8 cellular contexts compared by ENCODE assay signal in genomic region chr1:209565759-209566678, GRCh38. TPM values are rescaled to one million over a fixed set of nuclear protein-coding genes. Genes with fewer than 3 reads are reported as not detected.
A peak's percentile ranks its signal among the peaks of the same experiment; 100 is the strongest.
DNase-seq lines count a peak whose midpoint lies in the region; ATAC-seq and TF ChIP-seq lines count a peak whose summit lies in the region.

No MANE protein-coding gene starts in this region.

- H3K27me3 ChIP-seq in BJ (ENCODE audit: control insufficient read depth, insufficient read depth, low read length), result peaks cover 6% of the 10 kb centered on the region

- CTCF ChIA-PET in BJ (lab: Yijun Ruan, JAX), result interaction anchor here (0.6 to 5.7 kb wide), 35 partner anchors 9 to 914 kb away, joined by 3 to 45 read pairs (median 4); partner anchors contain the start of genes CAMK1G and HSD11B1
- CTCF ChIA-PET in activated CD4-positive, alpha-beta T cell treated with anti-CD3 and anti-CD28 coated beads, Interleukin-2, amount 10 ng/mL, durations not matched to agents 7 days and 5 days (lab: Charles Lee), result interaction anchor here (0.6 to 3.5 kb wide), 17 partner anchors 10 to 443 kb away, joined by 3 to 22 read pairs (median 3); partner anchors contain the start of gene TRAF3IP3

- DNase-seq in BJ (ENCODE audit: low read depth), result no peak
- peak; percentile 70 for DNase-seq in NCI-H510A (lab: John Stamatoyannopoulos, UW)
- DNase-seq in activated CD4-positive, alpha-beta T cell treated with anti-CD3 and anti-CD28 coated beads, Interleukin-2, amount 10 ng/mL, durations not matched to agents 7 days and 5 days, result peak; percentile 85
- peak; percentile 88 for DNase-seq in ecto neural progenitor cell (ENCODE audit: low spot score)
- peak; percentile 82 to 84 for DNase-seq in lung microvascular endothelial cell (ENCODE audit: low read depth in 2 of 2)
- DNase-seq in stimulated activated CD8-positive, alpha-beta memory T cell treated with anti-CD3 and anti-CD28 coated beads, Interleukin-15, amount 100 ng/mL, for 1 hour (ENCODE audit: low read depth), result peak; percentile 44

- no peak overlapping the region for H3K27ac Mint-ChIP-seq in activated CD4-positive, alpha-beta T cell treated with anti-CD3 and anti-CD28 coated beads, Interleukin-2, amount 10 ng/mL, durations not matched to agents 7 days and 5 days

- no peaks in the 10 kb centered on the region for H3K9me3 Mint-ChIP-seq in activated CD4-positive, alpha-beta T cell treated with anti-CD3 and anti-CD28 coated beads, Interleukin-2, amount 10 ng/mL, durations not matched to agents 7 days and 5 days

- peaks cover 13% of the 10 kb centered on the region for H3K4me1 Mint-ChIP-seq in activated CD4-positive, alpha-beta T cell treated with anti-CD3 and anti-CD28 coated beads, Interleukin-2, amount 10 ng/mL, durations not matched to agents 7 days and 5 days

- TF ChIP-seq CTCF in BJ (IDR thresholded peaks at IDR 0.05; ENCODE audit: insufficient read depth, low read depth, low read length), result peak; percentile 77

- H3K4me3 Mint-ChIP-seq in activated CD4-positive, alpha-beta T cell treated with anti-CD3 and anti-CD28 coated beads, Interleukin-2, amount 10 ng/mL, durations not matched to agents 7 days and 5 days, result no peak overlapping the region

- H3K36me3 ChIP-seq in BJ (ENCODE audit: control insufficient read depth, insufficient read depth, low read length), result no peaks in the 10 kb centered on the region

- peaks cover 19% of the 10 kb centered on the region for H3K27me3 Mint-ChIP-seq in activated CD4-positive, alpha-beta T cell treated with anti-CD3 and anti-CD28 coated beads, Interleukin-2, amount 10 ng/mL, durations not matched to agents 7 days and 5 days

- ATAC-seq in GM19324 (IDR thresholded peaks at IDR 0.05; ENCODE audit: low FRiP score, unreplicated experiment), result peak; percentile 71
- ATAC-seq in HG03378 (IDR thresholded peaks at IDR 0.05; ENCODE audit: unreplicated experiment), result peak; percentile 88

- H3K4me3 ChIP-seq in BJ (ENCODE audit: low read depth, low read length), result no peak overlapping the region

- H3K36me3 Mint-ChIP-seq in activated CD4-positive, alpha-beta T cell treated with anti-CD3 and anti-CD28 coated beads, Interleukin-2, amount 10 ng/mL, durations not matched to agents 7 days and 5 days (ENCODE audit: low read depth), result no peaks in the 10 kb centered on the region

- POLR2A ChIA-PET in BJ (lab: Charles Lee), result no interaction called here
- POLR2A ChIA-PET in activated CD4-positive, alpha-beta T cell treated with anti-CD3 and anti-CD28 coated beads, Interleukin-2, amount 10 ng/mL, durations not matched to agents 7 days and 5 days (lab: Charles Lee), result no interaction called here

RNA-seq across cellular contexts. Expression of gene CAMK1G, which starts 17.5 kb away (rescaled TPM):
- polyA plus RNA-seq in BJ (2011; rRNA removed), result 0.81 and 1.5 TPM in 2 replicates
- polyA minus RNA-seq in BJ (2011; rRNA and poly(A)+ RNA removed), result 0.81 and 1.1 TPM in 2 replicates
- not detected for total RNA-seq in activated CD4-positive, alpha-beta T cell treated with anti-CD3 and anti-CD28 coated beads, Interleukin-2, amount 10 ng/mL, durations not matched to agents 7 days and 5 days
- not detected in 2 replicates for total RNA-seq in lung microvascular endothelial cell
